Comparison of ENCODE assay signal across 33 cellular contexts in genomic region chr17:72271603-72272002, GRCh38.
"Had no signal": no experiment of that assay in that cellular context is flagged by ENCODE, and none has a peak within 500 bp of the region (broad histone marks: within the 10 kb centered on the region; RNA-seq: fewer than 3 reads in every experiment).

No MANE protein-coding gene starts in this region.

- H3K27me3 ChIP-seq: ascending aorta, cardiac muscle cell had no signal

- H3K4me3 ChIP-seq: ascending aorta, cardiac muscle cell had no signal

- H3K36me3 ChIP-seq: ascending aorta, cardiac muscle cell, WERI-Rb-1 had no signal

- H3K9me3 ChIP-seq: ascending aorta had no signal

- ATAC-seq: activated CD4-positive, alpha-beta T cell treated with anti-CD3 and anti-CD28 coated beads for 36 hours; activated CD4-positive, CD25-positive, alpha-beta regulatory T cell treated with anti-CD3 and anti-CD28 coated beads, Interleukin-2, amount 50 U/mL, for 24 hours; activated CD8-positive, alpha-beta memory T cell treated with anti-CD3 and anti-CD28 coated beads, Interleukin-2, amount 10 ng/mL, durations not matched to agents 7 days and 5 days; activated CD8-positive, alpha-beta T cell treated with anti-CD3 and anti-CD28 coated beads, Interleukin-2, amount 10 ng/mL, durations not matched to agents 7 days and 5 days; activated naive CD8-positive, alpha-beta T cell treated with anti-CD3 and anti-CD28 coated beads, Interleukin-2, amount 50 U/mL, for 24 hours; WTC11 had no signal

- H3K27ac ChIP-seq: ascending aorta, cardiac muscle cell, WERI-Rb-1 had no signal

- DNase-seq: activated CD4-positive, alpha-beta memory T cell treated with anti-CD3 and anti-CD28 coated beads, Interleukin-2, amount 10 ng/mL, durations not matched to agents 7 days and 5 days; activated CD4-positive, alpha-beta T cell treated with anti-CD3 and anti-CD28 coated beads for 1 hour; activated CD4-positive, alpha-beta T cell treated with anti-CD3 and anti-CD28 coated beads for 36 hours; activated CD4-positive, alpha-beta T cell treated with anti-CD3 and anti-CD28 coated beads for 48 hours; activated CD4-positive, alpha-beta T cell treated with anti-CD3 and anti-CD28 coated beads, Interleukin-2, amount 10 ng/mL, durations not matched to agents 7 days and 5 days; activated CD4-positive, alpha-beta T cell treated with anti-CD3 and anti-CD28 coated beads, Interleukin-2, amount 50 U/mL, for 48 hours; activated CD4-positive, CD25-positive, alpha-beta regulatory T cell; activated CD8-positive, alpha-beta memory T cell treated with anti-CD3 and anti-CD28 coated beads for 24 hours; activated CD8-positive, alpha-beta memory T cell treated with anti-CD3 and anti-CD28 coated beads, Interleukin-2, amount 10 ng/mL, durations not matched to agents 7 days and 5 days; activated CD8-positive, alpha-beta memory T cell treated with anti-CD3 and anti-CD28 coated beads, Interleukin-2, amount 50 U/mL, for 48 hours; activated CD8-positive, alpha-beta T cell treated with anti-CD3 and anti-CD28 coated beads, Interleukin-2, amount 10 ng/mL, durations not matched to agents 7 days and 5 days; activated effector memory CD4-positive, alpha-beta T cell treated with Interleukin-2 at 50 U/mL for 16 hours; activated gamma-delta T cell; activated naive CD4-positive, alpha-beta T cell treated with anti-CD3 and anti-CD28 coated beads, Interleukin-2, amount 10 ng/mL, durations not matched to agents 7 days and 5 days; activated naive CD4-positive, alpha-beta T cell treated with Interleukin-2 at 50 U/mL for 16 hours; activated naive CD8-positive, alpha-beta T cell treated with anti-CD3 and anti-CD28 coated beads, Interleukin-2, amount 10 ng/mL, durations not matched to agents 7 days and 5 days; activated naive CD8-positive, alpha-beta T cell treated with anti-CD3 and anti-CD28 coated beads, Interleukin-2, amount 50 U/mL, for 24 hours; activated T-cell treated with anti-CD3 and anti-CD28 coated beads, Interleukin-2, amount 50 U/mL, for 24 hours; activated T-cell treated with anti-CD3 and anti-CD28 coated beads, Interleukin-2, amount 50 U/mL, for 48 hours; amygdala; anterior cingulate cortex; caudate nucleus; cerebellar nuclear complex; T-helper 1 cell; T-helper 2 cell; T-helper 9 cell; WERI-Rb-1 had no signal

- FAIRE-seq: bronchial epithelial cell, TTC549 had no signal

- H3K4me1 ChIP-seq: ascending aorta had no signal
